9 cellular contexts compared by ENCODE assay signal in the genomic region with DNA sequence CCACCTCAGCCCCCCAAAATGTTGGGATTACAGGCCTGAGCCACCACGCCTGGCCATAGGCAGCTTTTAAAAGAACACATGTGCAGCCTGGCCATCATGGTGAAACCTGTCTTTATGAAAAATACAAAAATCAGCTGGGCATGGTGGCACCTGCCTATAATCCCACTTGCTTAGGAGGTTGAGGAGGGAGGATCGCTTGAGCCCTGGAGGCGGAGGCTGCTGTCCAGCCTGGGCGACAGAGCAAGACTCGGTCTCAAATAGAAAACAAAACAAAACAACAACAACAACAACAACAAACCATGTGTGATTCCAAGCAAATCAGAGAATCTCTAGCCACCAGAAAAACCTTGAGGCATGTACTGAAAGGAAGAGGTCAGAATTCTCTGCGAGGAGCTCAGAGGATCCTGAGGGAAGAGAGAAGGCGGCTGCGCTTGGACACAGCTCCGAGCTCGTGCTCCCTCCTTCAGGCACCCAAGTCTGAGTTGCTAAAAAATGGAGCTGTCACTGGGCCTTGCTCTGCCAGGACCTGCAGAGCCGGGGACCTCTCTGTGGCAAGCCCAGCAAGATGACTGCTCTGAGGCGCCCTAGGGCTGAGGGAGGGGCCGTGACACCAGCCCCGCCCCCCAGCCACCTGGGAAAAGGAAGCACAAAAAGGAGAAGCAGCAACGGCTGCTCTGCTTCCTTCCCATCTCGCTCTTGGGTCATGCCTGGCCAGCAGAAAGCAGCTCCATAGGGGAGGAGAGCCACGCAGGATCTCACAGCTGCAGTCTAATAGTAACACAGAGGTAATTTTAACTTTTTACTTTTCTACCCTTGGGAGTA. TPM values are rescaled to one million over a fixed set of nuclear protein-coding genes. Genes with fewer than 3 reads are reported as not detected.
DNase-seq lines count a peak whose midpoint lies in the region; ATAC-seq and TF ChIP-seq lines count a peak whose summit lies in the region.
"Had no signal": no experiment of that assay in that cellular context is flagged by ENCODE, and none has a peak within 500 bp of the region (broad histone marks: within the 10 kb centered on the region; RNA-seq: fewer than 3 reads in every experiment).

A gene (plus strand): TSS at position 677 of the 822 bp plus-strand sequence. CDS start 1,941 bp downstream, outside the sequence.

- peaks cover 45 to 48% of the 10 kb centered on the region in 2 experiments for H3K4me1 ChIP-seq in neutrophil (ENCODE audit: control insufficient read depth in 1 of 2, insufficient read depth in 1 of 2, low read depth in 1 of 2, low read length in 1 of 2)

- H3K4me1 Mint-ChIP-seq in endothelial cell (ENCODE audit: unreplicated experiment), result peaks cover 27% of the 10 kb centered on the region

- no peaks in the 10 kb centered on the region for H3K36me3 Mint-ChIP-seq in endothelial cell (ENCODE audit: low read depth, unreplicated experiment)

- peak; percentile 86 for DNase-seq in CD1c-positive myeloid dendritic cell (ENCODE audit: extremely low spot score)
- peak; percentile 86 for DNase-seq in GM20000 (ENCODE audit: low spot score)
- DNase-seq in activated CD4-positive, alpha-beta T cell treated with anti-CD3 and anti-CD28 coated beads for 1 hour, result peak; percentile 14
- DNase-seq in endothelial cell (ENCODE audit: low spot score), result peak; percentile 28
- no peak for DNase-seq in NCI-H2081 treated with DMSO at 0.1 percent for 48 hours (lab: John Stamatoyannopoulos, UW)
- no peak for DNase-seq in NCI-H524 treated with DMSO at 0.1 percent for 48 hours (lab: John Stamatoyannopoulos, UW)

- TF ChIP-seq CTCF in GM20000 (IDR thresholded peaks at IDR 0.05; ENCODE audit: extremely low read depth, missing control alignments), result no peak
- no peak for TF ChIP-seq CTCF in endothelial cell (IDR thresholded peaks at IDR 0.05; ENCODE audit: unreplicated experiment)
- TF ChIP-seq CTCF in neutrophil (IDR thresholded peaks at IDR 0.05), result peak; percentile 23

- ATAC-seq in HG03558 (IDR thresholded peaks at IDR 0.05; ENCODE audit: extremely low read depth, unreplicated experiment), result peak; percentile 91

- H3K4me3 Mint-ChIP-seq in endothelial cell (ENCODE audit: unreplicated experiment), result peak within 1 kb of the TSS; percentile 37

- no peaks in the 10 kb centered on the region for H3K9me3 ChIP-seq in neutrophil

- H3K27ac ChIP-seq in neutrophil, result peak within 1 kb of the TSS; percentile 89
- H3K27ac ChIP-seq: C4-2B had no signal

- peak within 1 kb of the TSS; percentile 42 for H3K27ac Mint-ChIP-seq in endothelial cell (ENCODE audit: unreplicated experiment)

- H3K27me3 ChIP-seq in neutrophil, result no peaks in the 10 kb centered on the region

- no peaks in the 10 kb centered on the region for H3K9me3 Mint-ChIP-seq in endothelial cell (ENCODE audit: unreplicated experiment)

- H3K27me3 Mint-ChIP-seq in endothelial cell (ENCODE audit: unreplicated experiment), result no peaks in the 10 kb centered on the region

- H3K4me3 ChIP-seq in neutrophil (ENCODE audit: low read depth in 1 of 2, low read length in 1 of 2), result peak within 1 kb of the TSS; percentile 84 to 86

- H3K36me3 ChIP-seq in neutrophil, result peaks cover 26% of the 10 kb centered on the region

RNA-seq across cellular contexts. Expression of the gene that starts here (rescaled TPM):
- 1.4 TPM for total RNA-seq in endothelial cell (ENCODE audit: unreplicated experiment)

Comparison
In these comparisons a context has a peak if more than half of its experiments do, and no peak if none do; other contexts are left out.
1. DNase-seq: peak in CD1c-positive myeloid dendritic cell (single experiment), GM20000 (single experiment), activated CD4-positive, alpha-beta T cell treated with anti-CD3 and anti-CD28 coated beads for 1 hour (single experiment) and endothelial cell (single experiment); none in NCI-H2081 treated with DMSO at 0.1 percent for 48 hours (single experiment) and NCI-H524 treated with DMSO at 0.1 percent for 48 hours (single experiment).